In the genomic region with DNA sequence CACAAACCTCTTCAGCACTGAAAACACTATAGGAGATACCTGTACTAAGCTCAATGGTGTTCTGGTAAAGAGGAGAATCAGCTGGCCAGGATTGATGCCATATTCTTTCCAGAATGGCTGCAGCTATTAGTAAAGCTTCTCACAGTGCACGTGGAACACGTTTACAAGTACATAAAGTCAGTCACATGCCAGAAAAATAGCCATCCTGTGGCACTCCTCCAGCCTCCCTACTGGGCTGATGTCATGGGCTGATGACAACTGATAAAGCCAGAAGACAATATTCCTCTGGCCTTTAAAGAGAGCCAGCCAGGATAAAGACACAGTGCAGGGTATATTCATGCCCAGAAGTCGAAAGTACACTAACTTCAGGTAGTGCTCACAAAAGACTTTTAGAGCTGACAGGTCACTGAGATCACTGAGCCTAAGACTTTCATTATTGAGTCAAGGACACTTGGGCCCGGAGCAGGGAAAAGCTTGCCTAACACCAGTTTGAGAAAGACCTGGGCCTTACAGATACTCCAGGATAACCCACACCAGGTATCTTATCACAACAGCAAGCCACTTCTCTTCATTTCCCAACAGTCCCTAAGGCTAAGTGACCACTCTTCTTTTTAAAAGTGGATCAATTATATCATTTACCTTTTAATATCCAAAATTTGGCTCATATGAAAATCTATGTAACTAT, we compare ENCODE assay signal across 2 cellular contexts.
TF ChIP-seq lines count a peak whose summit lies in the region.

No MANE protein-coding gene starts in this region.

TF ChIP-seq in HEK293, 187 proteins besides CTCF, POLR2A, EP300 and RAD21 (continued from another document and continues in another):
- TF ChIP-seq ZBTB21 (tag by site-specific recombination; IDR thresholded peaks at IDR 0.05) = peak; percentile 56; the same call in 1 of the 2 replicates
- TF ChIP-seq, protein P1, sequence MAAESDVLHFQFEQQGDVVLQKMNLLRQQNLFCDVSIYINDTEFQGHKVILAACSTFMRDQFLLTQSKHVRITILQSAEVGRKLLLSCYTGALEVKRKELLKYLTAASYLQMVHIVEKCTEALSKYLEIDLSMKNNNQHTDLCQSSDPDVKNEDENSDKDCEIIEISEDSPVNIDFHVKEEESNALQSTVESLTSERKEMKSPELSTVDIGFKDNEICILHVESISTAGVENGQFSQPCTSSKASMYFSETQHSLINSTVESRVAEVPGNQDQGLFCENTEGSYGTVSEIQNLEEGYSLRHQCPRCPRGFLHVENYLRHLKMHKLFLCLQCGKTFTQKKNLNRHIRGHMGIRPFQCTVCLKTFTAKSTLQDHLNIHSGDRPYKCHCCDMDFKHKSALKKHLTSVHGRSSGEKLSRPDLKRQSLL (tag by site-specific recombination; IDR thresholded peaks at IDR 0.05) = no peak
- TF ChIP-seq ZNF169 (tag by site-specific recombination; IDR thresholded peaks at IDR 0.05) = no peak
- TF ChIP-seq ZNF701 (tag by site-specific recombination; IDR thresholded peaks at IDR 0.05) = no peak
- no peak for TF ChIP-seq ZNF350 (tag by site-specific recombination; IDR thresholded peaks at IDR 0.05)
- TF ChIP-seq KLF16 (tag by site-specific recombination; IDR thresholded peaks at IDR 0.05) = no peak
- TF ChIP-seq ZNF530 (tag by site-specific recombination; IDR thresholded peaks at IDR 0.05; ENCODE audit: low read depth) = no peak
- no peak for TF ChIP-seq ZNF23 (tag by site-specific recombination; IDR thresholded peaks at IDR 0.05; ENCODE audit: borderline replicate concordance)
- TF ChIP-seq ZNF133 (tag by site-specific recombination; IDR thresholded peaks at IDR 0.05) = no peak
- TF ChIP-seq, protein P2, sequence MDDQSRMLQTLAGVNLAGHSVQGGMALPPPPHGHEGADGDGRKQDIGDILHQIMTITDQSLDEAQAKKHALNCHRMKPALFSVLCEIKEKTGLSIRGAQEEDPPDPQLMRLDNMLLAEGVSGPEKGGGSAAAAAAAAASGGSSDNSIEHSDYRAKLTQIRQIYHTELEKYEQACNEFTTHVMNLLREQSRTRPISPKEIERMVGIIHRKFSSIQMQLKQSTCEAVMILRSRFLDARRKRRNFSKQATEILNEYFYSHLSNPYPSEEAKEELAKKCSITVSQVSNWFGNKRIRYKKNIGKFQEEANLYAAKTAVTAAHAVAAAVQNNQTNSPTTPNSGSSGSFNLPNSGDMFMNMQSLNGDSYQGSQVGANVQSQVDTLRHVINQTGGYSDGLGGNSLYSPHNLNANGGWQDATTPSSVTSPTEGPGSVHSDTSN (CRISPR knock-in tag; IDR thresholded peaks at IDR 0.05) = no peak
- peak; percentile 47; the same call in 1 of the 2 replicates for TF ChIP-seq KLF10 (tag by site-specific recombination; IDR thresholded peaks at IDR 0.05)
- no peak for TF ChIP-seq ZNF155 (tag by site-specific recombination; IDR thresholded peaks at IDR 0.05)
- TF ChIP-seq ZNF366 (tag by site-specific recombination; conservative IDR thresholded peaks at IDR 0.05) = peak; percentile 33; the same call in 1 of the 2 replicates
- no peak for TF ChIP-seq ZNF670 (tag by site-specific recombination; IDR thresholded peaks at IDR 0.05; ENCODE audit: low read depth)
- no peak for TF ChIP-seq ZNF416 (tag by site-specific recombination; IDR thresholded peaks at IDR 0.05)
- TF ChIP-seq ZNF654 (tag by site-specific recombination; IDR thresholded peaks at IDR 0.05; ENCODE audit: low read depth) = no peak
- no peak for TF ChIP-seq ZNF157 (tag by site-specific recombination; IDR thresholded peaks at IDR 0.05)
- TF ChIP-seq, protein P3, sequence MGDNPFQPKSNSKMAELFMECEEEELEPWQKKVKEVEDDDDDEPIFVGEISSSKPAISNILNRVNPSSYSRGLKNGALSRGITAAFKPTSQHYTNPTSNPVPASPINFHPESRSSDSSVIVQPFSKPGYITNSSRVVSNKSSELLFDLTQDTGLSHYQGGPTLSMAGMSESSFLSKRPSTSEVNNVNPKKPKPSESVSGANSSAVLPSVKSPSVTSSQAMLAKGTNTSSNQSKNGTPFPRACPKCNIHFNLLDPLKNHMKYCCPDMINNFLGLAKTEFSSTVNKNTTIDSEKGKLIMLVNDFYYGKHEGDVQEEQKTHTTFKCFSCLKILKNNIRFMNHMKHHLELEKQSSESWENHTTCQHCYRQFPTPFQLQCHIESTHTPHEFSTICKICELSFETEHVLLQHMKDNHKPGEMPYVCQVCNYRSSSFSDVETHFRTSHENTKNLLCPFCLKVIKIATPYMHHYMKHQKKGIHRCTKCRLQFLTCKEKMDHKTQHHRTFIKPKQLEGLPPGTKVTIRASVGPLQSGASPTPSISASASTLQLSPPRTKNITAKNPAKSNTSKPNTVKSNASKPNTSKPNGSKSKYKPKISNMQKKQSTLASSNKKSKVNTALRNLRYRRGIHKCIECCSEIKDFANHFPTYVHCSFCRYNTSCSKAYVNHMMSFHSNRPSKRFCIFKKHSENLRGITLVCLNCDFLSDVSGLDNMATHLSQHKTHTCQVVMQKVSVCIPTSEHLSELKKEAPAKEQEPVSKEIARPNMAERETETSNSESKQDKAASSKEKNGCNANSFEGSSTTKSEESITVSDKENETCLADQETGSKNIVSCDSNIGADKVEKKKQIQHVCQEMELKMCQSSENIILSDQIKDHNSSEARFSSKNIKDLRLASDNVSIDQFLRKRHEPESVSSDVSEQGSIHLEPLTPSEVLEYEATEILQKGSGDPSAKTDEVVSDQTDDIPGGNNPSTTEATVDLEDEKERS (tag by site-specific recombination; IDR thresholded peaks at IDR 0.05) = no peak
- TF ChIP-seq ZNF311 (tag by site-specific recombination; IDR thresholded peaks at IDR 0.05; ENCODE audit: borderline replicate concordance) = no peak
- TF ChIP-seq ZNF174 (tag by site-specific recombination; IDR thresholded peaks at IDR 0.05) = no peak
- TF ChIP-seq PRDM1 (tag by site-specific recombination; IDR thresholded peaks at IDR 0.05) = no peak
- TF ChIP-seq ZNF433 (tag by site-specific recombination; IDR thresholded peaks at IDR 0.05; ENCODE audit: low read depth) = no peak
- TF ChIP-seq OSR2 (tag by site-specific recombination; IDR thresholded peaks at IDR 0.05) = peak; percentile 22; the same call in 1 of the 2 replicates
- no peak for TF ChIP-seq SP2 (tag by site-specific recombination; IDR thresholded peaks at IDR 0.05)
- TF ChIP-seq ZNF324 (tag by site-specific recombination; IDR thresholded peaks at IDR 0.05) = no peak
- TF ChIP-seq WT1 (tag by site-specific recombination; IDR thresholded peaks at IDR 0.05) = 0 out of 2 replicates have a peak, but pooled peaks have one; percentile 33
- no peak for TF ChIP-seq ZNF114 (tag by site-specific recombination; IDR thresholded peaks at IDR 0.05)
- TF ChIP-seq ZNF621 (tag by site-specific recombination; IDR thresholded peaks at IDR 0.05) = no peak
- TF ChIP-seq GLIS2 (tag by site-specific recombination; IDR thresholded peaks at IDR 0.05) = no peak
- TF ChIP-seq ZNF558 (tag by site-specific recombination; IDR thresholded peaks at IDR 0.05) = no peak
- TF ChIP-seq ZBTB48 (tag by site-specific recombination; IDR thresholded peaks at IDR 0.05) = no peak
- TF ChIP-seq ZBTB1 (tag by site-specific recombination; IDR thresholded peaks at IDR 0.05) = no peak

TF ChIP-seq in K562, 482 proteins besides CTCF, POLR2A, EP300 and RAD21 (continued from another document and continues in another):
- TF ChIP-seq HNRNPUL1 (IDR thresholded peaks at IDR 0.05; ENCODE audit: low read length) (no peak), ZKSCAN8 (CRISPR knock-in tag; IDR thresholded peaks at IDR 0.05) (no peak), HNRNPLL (IDR thresholded peaks at IDR 0.05; ENCODE audit: low read depth, low read length, poor library complexity, severe bottlenecking) (no peak), HNRNPK (IDR thresholded peaks at IDR 0.05; ENCODE audit: low read depth, low read length, poor library complexity, severe bottlenecking) (no peak), POLR3G (IDR thresholded peaks at IDR 0.05; ENCODE audit: extremely low read depth, insufficient read length, insufficient replicate concordance) (no peak), ZNF695 (CRISPR knock-in tag; IDR thresholded peaks at IDR 0.05) (no peak), CBX2 (IDR thresholded peaks at IDR 0.05; ENCODE audit: insufficient read depth, low read length, poor library complexity, severe bottlenecking) (no peak), ZNF121 (CRISPR knock-in tag; conservative IDR thresholded peaks at IDR 0.05) (no peak), XRCC5 (IDR thresholded peaks at IDR 0.05; ENCODE audit: low read depth, low read length) (no peak), MTA1 (IDR thresholded peaks at IDR 0.05; ENCODE audit: borderline replicate concordance) (no peak), HLTF (IDR thresholded peaks at IDR 0.05) (no peak), SP1 (CRISPR knock-in tag; IDR thresholded peaks at IDR 0.05) (no peak), HEY1 (CRISPR knock-in tag; IDR thresholded peaks at IDR 0.05; ENCODE audit: borderline replicate concordance) (no peak), HSF4 (CRISPR knock-in tag; IDR thresholded peaks at IDR 0.05; ENCODE audit: borderline replicate concordance) (no peak), CBFB (CRISPR knock-in tag; IDR thresholded peaks at IDR 0.05) (no peak), KLF13 (tag; IDR thresholded peaks at IDR 0.05; ENCODE audit: borderline replicate concordance, low read depth) (no peak)
- TF ChIP-seq, protein P4, sequence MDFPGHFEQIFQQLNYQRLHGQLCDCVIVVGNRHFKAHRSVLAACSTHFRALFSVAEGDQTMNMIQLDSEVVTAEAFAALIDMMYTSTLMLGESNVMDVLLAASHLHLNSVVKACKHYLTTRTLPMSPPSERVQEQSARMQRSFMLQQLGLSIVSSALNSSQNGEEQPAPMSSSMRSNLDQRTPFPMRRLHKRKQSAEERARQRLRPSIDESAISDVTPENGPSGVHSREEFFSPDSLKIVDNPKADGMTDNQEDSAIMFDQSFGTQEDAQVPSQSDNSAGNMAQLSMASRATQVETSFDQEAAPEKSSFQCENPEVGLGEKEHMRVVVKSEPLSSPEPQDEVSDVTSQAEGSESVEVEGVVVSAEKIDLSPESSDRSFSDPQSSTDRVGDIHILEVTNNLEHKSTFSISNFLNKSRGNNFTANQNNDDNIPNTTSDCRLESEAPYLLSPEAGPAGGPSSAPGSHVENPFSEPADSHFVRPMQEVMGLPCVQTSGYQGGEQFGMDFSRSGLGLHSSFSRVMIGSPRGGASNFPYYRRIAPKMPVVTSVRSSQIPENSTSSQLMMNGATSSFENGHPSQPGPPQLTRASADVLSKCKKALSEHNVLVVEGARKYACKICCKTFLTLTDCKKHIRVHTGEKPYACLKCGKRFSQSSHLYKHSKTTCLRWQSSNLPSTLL (IDR thresholded peaks at IDR 0.05) = no peak
- TF ChIP-seq, protein P5, sequence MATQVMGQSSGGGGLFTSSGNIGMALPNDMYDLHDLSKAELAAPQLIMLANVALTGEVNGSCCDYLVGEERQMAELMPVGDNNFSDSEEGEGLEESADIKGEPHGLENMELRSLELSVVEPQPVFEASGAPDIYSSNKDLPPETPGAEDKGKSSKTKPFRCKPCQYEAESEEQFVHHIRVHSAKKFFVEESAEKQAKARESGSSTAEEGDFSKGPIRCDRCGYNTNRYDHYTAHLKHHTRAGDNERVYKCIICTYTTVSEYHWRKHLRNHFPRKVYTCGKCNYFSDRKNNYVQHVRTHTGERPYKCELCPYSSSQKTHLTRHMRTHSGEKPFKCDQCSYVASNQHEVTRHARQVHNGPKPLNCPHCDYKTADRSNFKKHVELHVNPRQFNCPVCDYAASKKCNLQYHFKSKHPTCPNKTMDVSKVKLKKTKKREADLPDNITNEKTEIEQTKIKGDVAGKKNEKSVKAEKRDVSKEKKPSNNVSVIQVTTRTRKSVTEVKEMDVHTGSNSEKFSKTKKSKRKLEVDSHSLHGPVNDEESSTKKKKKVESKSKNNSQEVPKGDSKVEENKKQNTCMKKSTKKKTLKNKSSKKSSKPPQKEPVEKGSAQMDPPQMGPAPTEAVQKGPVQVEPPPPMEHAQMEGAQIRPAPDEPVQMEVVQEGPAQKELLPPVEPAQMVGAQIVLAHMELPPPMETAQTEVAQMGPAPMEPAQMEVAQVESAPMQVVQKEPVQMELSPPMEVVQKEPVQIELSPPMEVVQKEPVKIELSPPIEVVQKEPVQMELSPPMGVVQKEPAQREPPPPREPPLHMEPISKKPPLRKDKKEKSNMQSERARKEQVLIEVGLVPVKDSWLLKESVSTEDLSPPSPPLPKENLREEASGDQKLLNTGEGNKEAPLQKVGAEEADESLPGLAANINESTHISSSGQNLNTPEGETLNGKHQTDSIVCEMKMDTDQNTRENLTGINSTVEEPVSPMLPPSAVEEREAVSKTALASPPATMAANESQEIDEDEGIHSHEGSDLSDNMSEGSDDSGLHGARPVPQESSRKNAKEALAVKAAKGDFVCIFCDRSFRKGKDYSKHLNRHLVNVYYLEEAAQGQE (CRISPR knock-in tag; IDR thresholded peaks at IDR 0.05; ENCODE audit: low read depth) = no peak
- TF ChIP-seq, protein P6, sequence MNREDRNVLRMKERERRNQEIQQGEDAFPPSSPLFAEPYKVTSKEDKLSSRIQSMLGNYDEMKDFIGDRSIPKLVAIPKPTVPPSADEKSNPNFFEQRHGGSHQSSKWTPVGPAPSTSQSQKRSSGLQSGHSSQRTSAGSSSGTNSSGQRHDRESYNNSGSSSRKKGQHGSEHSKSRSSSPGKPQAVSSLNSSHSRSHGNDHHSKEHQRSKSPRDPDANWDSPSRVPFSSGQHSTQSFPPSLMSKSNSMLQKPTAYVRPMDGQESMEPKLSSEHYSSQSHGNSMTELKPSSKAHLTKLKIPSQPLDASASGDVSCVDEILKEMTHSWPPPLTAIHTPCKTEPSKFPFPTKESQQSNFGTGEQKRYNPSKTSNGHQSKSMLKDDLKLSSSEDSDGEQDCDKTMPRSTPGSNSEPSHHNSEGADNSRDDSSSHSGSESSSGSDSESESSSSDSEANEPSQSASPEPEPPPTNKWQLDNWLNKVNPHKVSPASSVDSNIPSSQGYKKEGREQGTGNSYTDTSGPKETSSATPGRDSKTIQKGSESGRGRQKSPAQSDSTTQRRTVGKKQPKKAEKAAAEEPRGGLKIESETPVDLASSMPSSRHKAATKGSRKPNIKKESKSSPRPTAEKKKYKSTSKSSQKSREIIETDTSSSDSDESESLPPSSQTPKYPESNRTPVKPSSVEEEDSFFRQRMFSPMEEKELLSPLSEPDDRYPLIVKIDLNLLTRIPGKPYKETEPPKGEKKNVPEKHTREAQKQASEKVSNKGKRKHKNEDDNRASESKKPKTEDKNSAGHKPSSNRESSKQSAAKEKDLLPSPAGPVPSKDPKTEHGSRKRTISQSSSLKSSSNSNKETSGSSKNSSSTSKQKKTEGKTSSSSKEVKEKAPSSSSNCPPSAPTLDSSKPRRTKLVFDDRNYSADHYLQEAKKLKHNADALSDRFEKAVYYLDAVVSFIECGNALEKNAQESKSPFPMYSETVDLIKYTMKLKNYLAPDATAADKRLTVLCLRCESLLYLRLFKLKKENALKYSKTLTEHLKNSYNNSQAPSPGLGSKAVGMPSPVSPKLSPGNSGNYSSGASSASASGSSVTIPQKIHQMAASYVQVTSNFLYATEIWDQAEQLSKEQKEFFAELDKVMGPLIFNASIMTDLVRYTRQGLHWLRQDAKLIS (CRISPR knock-in tag; IDR thresholded peaks at IDR 0.05) = no peak
- TF ChIP-seq, protein P7, sequence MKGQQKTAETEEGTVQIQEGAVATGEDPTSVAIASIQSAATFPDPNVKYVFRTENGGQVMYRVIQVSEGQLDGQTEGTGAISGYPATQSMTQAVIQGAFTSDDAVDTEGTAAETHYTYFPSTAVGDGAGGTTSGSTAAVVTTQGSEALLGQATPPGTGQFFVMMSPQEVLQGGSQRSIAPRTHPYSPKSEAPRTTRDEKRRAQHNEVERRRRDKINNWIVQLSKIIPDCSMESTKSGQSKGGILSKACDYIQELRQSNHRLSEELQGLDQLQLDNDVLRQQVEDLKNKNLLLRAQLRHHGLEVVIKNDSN (CRISPR knock-in tag; IDR thresholded peaks at IDR 0.05) = no peak; the same call in 1 of the 2 replicates
